Comparison of ENCODE assay signal across 11 cellular contexts in the genomic region with DNA sequence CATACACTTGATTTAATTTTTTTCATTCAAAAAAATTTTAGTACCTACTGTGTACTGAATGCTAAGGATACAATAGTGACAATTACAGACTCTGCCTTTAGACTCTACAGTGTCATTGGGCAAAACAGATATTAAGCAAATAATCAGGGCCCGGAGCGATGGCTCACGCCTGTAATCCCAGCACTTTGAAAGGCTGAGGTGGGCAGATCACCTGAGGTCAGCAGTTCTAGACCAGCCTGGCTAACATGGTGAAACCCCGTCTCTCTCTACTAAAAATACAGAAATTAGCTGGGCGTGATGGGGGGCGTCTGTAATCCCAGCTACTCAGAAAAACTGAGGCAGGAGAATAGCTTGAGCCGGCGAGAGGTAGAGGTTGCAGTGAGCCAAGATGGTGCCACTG. TPM values are rescaled to one million over a fixed set of nuclear protein-coding genes. Genes with fewer than 3 reads are reported as not detected.
DNase-seq lines count a peak whose midpoint lies in the region; ATAC-seq and TF ChIP-seq lines count a peak whose summit lies in the region.
"Had no signal": no experiment of that assay in that cellular context is flagged by ENCODE, and none has a peak within 500 bp of the region (broad histone marks: within the 10 kb centered on the region; RNA-seq: fewer than 3 reads in every experiment).

No MANE protein-coding gene starts in this region.

- intact Hi-C loops in activated CD8-positive, alpha-beta T cell treated with anti-CD3 and anti-CD28 coated beads for 36 hours (cut with micrococcal nuclease) = no loop called here
- intact Hi-C loops in right cardiac atrium (cut with DNase I) = no loop called here

- H3K79me2 ChIP-seq in SK-N-SH (ENCODE audit: insufficient read depth) = peaks cover 61% of the 10 kb centered on the region

- peaks cover 10% of the 10 kb centered on the region for H3K36me3 Mint-ChIP-seq in activated CD8-positive, alpha-beta T cell treated with anti-CD3 and anti-CD28 coated beads for 36 hours (ENCODE audit: low read depth)
- peaks cover 6% of the 10 kb centered on the region for H3K36me3 Mint-ChIP-seq in stimulated activated memory B cell treated with anti-CD40 and anti-IgM and Interleukin-4, amounts not matched to agents 10 μg/mL and 1 μg/mL and 100 μg/mL, for 72 hours

- peak overlapping the region; percentile 69; the same call in 1 of the 2 replicates for H3K9ac ChIP-seq in SK-N-SH

- TF ChIP-seq CTCF in SK-N-SH (IDR thresholded peaks at IDR 0.05) = no peak
- no peak for TF ChIP-seq CTCF in activated CD8-positive, alpha-beta T cell treated with anti-CD3 and anti-CD28 coated beads for 36 hours (IDR thresholded peaks at IDR 0.05)
- TF ChIP-seq CTCF in GM13976 (IDR thresholded peaks at IDR 0.05; ENCODE audit: borderline replicate concordance, control extremely low read depth, extremely low read depth, insufficient read depth, missing control alignments) = no peak

- POLR2A ChIA-PET in SK-N-SH (lab: Yijun Ruan, JAX) = interaction anchor here (0.5 to 4.5 kb wide), 2 partner anchors 15 to 1311 kb away, joined by 3 to 53 read pairs; partner anchors contain the start of gene ATAD2B
- POLR2A ChIA-PET in activated CD8-positive, alpha-beta T cell treated with anti-CD3 and anti-CD28 coated beads for 36 hours (lab: Charles Lee) = interaction anchor here (1.2 to 1.3 kb wide), 2 partner anchors 15 to 58 kb away, joined by 3 to 7 read pairs; partner anchors contain the start of gene ATAD2B

- peaks cover 0 to 6% of the 10 kb centered on the region in 2 experiments for H3K36me3 ChIP-seq in SK-N-SH (replicated peaks in 1 of 2; ENCODE audit: control insufficient read depth in 1 of 2, insufficient read depth in 2 of 2, low read length in 1 of 2)

- peaks cover 9% of the 10 kb centered on the region for H3K27me3 Mint-ChIP-seq in activated CD8-positive, alpha-beta T cell treated with anti-CD3 and anti-CD28 coated beads for 36 hours
- no peaks in the 10 kb centered on the region for H3K27me3 Mint-ChIP-seq in stimulated activated memory B cell treated with anti-CD40 and anti-IgM and Interleukin-4, amounts not matched to agents 10 μg/mL and 1 μg/mL and 100 μg/mL, for 72 hours

- H3K9me3 ChIP-seq in SK-N-SH (no peaks in the 10 kb centered on the region), right cardiac atrium (ENCODE audit: control insufficient read depth, low read length) (no peaks in the 10 kb centered on the region)

- TF ChIP-seq EP300 in SK-N-SH (IDR thresholded peaks at IDR 0.05; ENCODE audit: borderline replicate concordance in 1 of 2, low read depth in 1 of 2, low read length in 1 of 2) = no peak

- H2AFZ ChIP-seq in SK-N-SH (ENCODE audit: low read depth) = no peak overlapping the region

- peak overlapping the region; percentile 84 for H3K4me2 ChIP-seq in SK-N-SH

- in situ Hi-C loops in GM13976 (cut with MboI; ENCODE audit: low sequenced_read_pairs, unreplicated experiment) = no loop called here

- DNase-seq in SK-N-SH (no peak), right cardiac atrium (no peak), GM13976 (ENCODE audit: low spot score) (no peak), pons (ENCODE audit: low spot score) (no peak), medulla oblongata (ENCODE audit: extremely low spot score) (no peak)
- DNase-seq in activated CD8-positive, alpha-beta T cell treated with anti-CD3 and anti-CD28 coated beads for 36 hours = no peak
- DNase-seq: 8988T, NCI-H1694 treated with DMSO at 0.1 percent for 48 hours, T-helper 1 cell had no signal

- no peaks in the 10 kb centered on the region for H3K9me3 Mint-ChIP-seq in activated CD8-positive, alpha-beta T cell treated with anti-CD3 and anti-CD28 coated beads for 36 hours
- H3K9me3 Mint-ChIP-seq in stimulated activated memory B cell treated with anti-CD40 and anti-IgM and Interleukin-4, amounts not matched to agents 10 μg/mL and 1 μg/mL and 100 μg/mL, for 72 hours = no peaks in the 10 kb centered on the region

- H3K27me3 ChIP-seq in SK-N-SH (ENCODE audit: insufficient read depth) = no peaks in the 10 kb centered on the region
- H3K27me3 ChIP-seq in right cardiac atrium (ENCODE audit: control insufficient read depth, insufficient read depth) = no peaks in the 10 kb centered on the region

- H3K4me1 Mint-ChIP-seq in activated CD8-positive, alpha-beta T cell treated with anti-CD3 and anti-CD28 coated beads for 36 hours (ENCODE audit: low read depth) = peaks cover 24% of the 10 kb centered on the region
- H3K4me1 Mint-ChIP-seq in stimulated activated memory B cell treated with anti-CD40 and anti-IgM and Interleukin-4, amounts not matched to agents 10 μg/mL and 1 μg/mL and 100 μg/mL, for 72 hours = peaks cover 28% of the 10 kb centered on the region

- ATAC-seq in SK-N-SH treated with all-trans-retinoic acid at 6 μM for 48 hours (no peak), right cardiac atrium (no peak)
- ATAC-seq in activated CD8-positive, alpha-beta T cell treated with anti-CD3 and anti-CD28 coated beads for 36 hours = no peak
- ATAC-seq in stimulated activated memory B cell treated with anti-CD40 and anti-IgM and Interleukin-4, amounts not matched to agents 10 μg/mL and 1 μg/mL and 100 μg/mL, for 72 hours = no peak

- no peak overlapping the region for H3K27ac Mint-ChIP-seq in activated CD8-positive, alpha-beta T cell treated with anti-CD3 and anti-CD28 coated beads for 36 hours
- peak overlapping the region; percentile 91 for H3K27ac Mint-ChIP-seq in stimulated activated memory B cell treated with anti-CD40 and anti-IgM and Interleukin-4, amounts not matched to agents 10 μg/mL and 1 μg/mL and 100 μg/mL, for 72 hours

- CTCF ChIA-PET in SK-N-SH (lab: Yijun Ruan, JAX) = interaction anchor here (0.6 to 2.1 kb wide), 3 partner anchors 15 to 45 kb away, joined by 3 to 15 read pairs (median 3); partner anchors contain the start of gene ATAD2B
- CTCF ChIA-PET in activated CD8-positive, alpha-beta T cell treated with anti-CD3 and anti-CD28 coated beads for 36 hours (lab: Charles Lee) = interaction anchor here (7.3 kb wide), 1 partner anchor 15 kb away, joined by 74 read pairs; the partner anchor contains the start of gene ATAD2B

- peaks cover 10% of the 10 kb centered on the region; the same call in 1 of the 2 replicates for H4K20me1 ChIP-seq in SK-N-SH (ENCODE audit: insufficient read depth)

- H3F3A ChIP-seq in SK-N-SH (replicated peaks; ENCODE audit: insufficient read depth) = peaks cover 11% of the 10 kb centered on the region

- H3K4me3 Mint-ChIP-seq in activated CD8-positive, alpha-beta T cell treated with anti-CD3 and anti-CD28 coated beads for 36 hours = peak overlapping the region; percentile 31
- no peak overlapping the region for H3K4me3 Mint-ChIP-seq in stimulated activated memory B cell treated with anti-CD40 and anti-IgM and Interleukin-4, amounts not matched to agents 10 μg/mL and 1 μg/mL and 100 μg/mL, for 72 hours

- H3K4me3 ChIP-seq in SK-N-SH (ENCODE audit: low read depth in 2 of 2, low read length in 1 of 2) (peak overlapping the region; percentile 73 to 91), right cardiac atrium (ENCODE audit: low read length) (peak overlapping the region; percentile 65)

- H3K9me2 ChIP-seq in SK-N-SH = no peaks in the 10 kb centered on the region

- no peak overlapping the region for H3K27ac ChIP-seq in SK-N-SH (ENCODE audit: low read depth in 2 of 2, low read length in 1 of 2)
- no peak overlapping the region for H3K27ac ChIP-seq in right cardiac atrium (ENCODE audit: low read length)

- H3K4me1 ChIP-seq in SK-N-SH (ENCODE audit: control insufficient read depth in 1 of 2, insufficient read depth in 2 of 2, low read depth in 1 of 2, low read length in 1 of 2) (peaks cover 11 to 14% of the 10 kb centered on the region in 2 experiments; a peak in 3 of 4 replicates), right cardiac atrium (ENCODE audit: control insufficient read depth, insufficient read depth, low read length) (peaks cover 13% of the 10 kb centered on the region)

- WGBS in SK-N-SH (ENCODE audit: low lambda C conversion rate) = 97% methylated on average over 8 of the region's 8 CpGs
- WGBS in right cardiac atrium = 86% methylated on average over 8 of the region's 8 CpGs

- no peak for TF ChIP-seq RAD21 in SK-N-SH (IDR thresholded peaks at IDR 0.05; ENCODE audit: low read length)

TF ChIP-seq in SK-N-SH, 30 proteins besides CTCF, POLR2A, EP300 and RAD21 (continues in another document):
- TF ChIP-seq SMC3 (IDR thresholded peaks at IDR 0.05; ENCODE audit: low read depth, low read length) = no peak
- no peak for TF ChIP-seq FOXJ3 (CRISPR knock-in tag; IDR thresholded peaks at IDR 0.05)
- TF ChIP-seq NRF1 (IDR thresholded peaks at IDR 0.05; ENCODE audit: low read depth, low read length) = no peak
- TF ChIP-seq TAF1 (IDR thresholded peaks at IDR 0.05; ENCODE audit: borderline replicate concordance, low read depth, low read length) = no peak
- TF ChIP-seq, protein P1, sequence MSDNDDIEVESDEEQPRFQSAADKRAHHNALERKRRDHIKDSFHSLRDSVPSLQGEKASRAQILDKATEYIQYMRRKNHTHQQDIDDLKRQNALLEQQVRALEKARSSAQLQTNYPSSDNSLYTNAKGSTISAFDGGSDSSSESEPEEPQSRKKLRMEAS (IDR thresholded peaks at IDR 0.05; ENCODE audit: low read depth) = no peak
- TF ChIP-seq MEF2A (IDR thresholded peaks at IDR 0.05; ENCODE audit: borderline replicate concordance, low read depth) = no peak

TF ChIP-seq in SK-N-SH treated with all-trans-retinoic acid at 6 μM for 48 hours, 23 proteins besides CTCF, POLR2A, EP300 and RAD21 (continues in another document):
- TF ChIP-seq CSDC2 (CRISPR knock-in tag; IDR thresholded peaks at IDR 0.05) (no peak), ZNF70 (CRISPR knock-in tag; IDR thresholded peaks at IDR 0.05) (no peak)

RNA-seq across cellular contexts. Expression of gene UBXN2A, which starts 1.4 kb away (rescaled TPM):
- polyA plus RNA-seq in SK-N-SH (2012; rRNA removed) (5.8 and 7.1 TPM in 2 replicates), right cardiac atrium (14.7 TPM)
- 10.7 and 11.5 TPM in 2 replicates for polyA plus RNA-seq in SK-N-SH (2012; cell fraction: cytosol; rRNA removed)
- 3.4 and 3.6 TPM in 2 replicates for polyA plus RNA-seq in SK-N-SH (2012; cell fraction: nucleus; rRNA removed)
- 10 to 100 TPM; 11.1 to 11.2 TPM for total RNA-seq in activated CD8-positive, alpha-beta T cell treated with anti-CD3 and anti-CD28 coated beads for 36 hours
- 10 to 100 TPM; 23.0 to 27.3 (median 25.0) TPM for total RNA-seq in right cardiac atrium

RNA-seq across cellular contexts. Expression of gene ATAD2B, which starts 14.7 kb away (rescaled TPM):
- polyA plus RNA-seq in SK-N-SH (2012; rRNA removed) (1.3 and 1.7 TPM in 2 replicates), right cardiac atrium (2.8 TPM)
- polyA plus RNA-seq in SK-N-SH (2012; cell fraction: cytosol; rRNA removed) = 1.5 and 1.6 TPM in 2 replicates
- 2.2 and 5.0 TPM in 2 replicates for polyA plus RNA-seq in SK-N-SH (2012; cell fraction: nucleus; rRNA removed)
- total RNA-seq in activated CD8-positive, alpha-beta T cell treated with anti-CD3 and anti-CD28 coated beads for 36 hours = 10 to 100 TPM; 12.5 to 13.2 TPM
- total RNA-seq in right cardiac atrium = 10 to 100 TPM in 2 of 4 donors, 1 to 10 TPM in 2; 9.3 to 15.1 (median 10.3) TPM
